ENCODE assay signal across 21 cellular contexts in the genomic region with DNA sequence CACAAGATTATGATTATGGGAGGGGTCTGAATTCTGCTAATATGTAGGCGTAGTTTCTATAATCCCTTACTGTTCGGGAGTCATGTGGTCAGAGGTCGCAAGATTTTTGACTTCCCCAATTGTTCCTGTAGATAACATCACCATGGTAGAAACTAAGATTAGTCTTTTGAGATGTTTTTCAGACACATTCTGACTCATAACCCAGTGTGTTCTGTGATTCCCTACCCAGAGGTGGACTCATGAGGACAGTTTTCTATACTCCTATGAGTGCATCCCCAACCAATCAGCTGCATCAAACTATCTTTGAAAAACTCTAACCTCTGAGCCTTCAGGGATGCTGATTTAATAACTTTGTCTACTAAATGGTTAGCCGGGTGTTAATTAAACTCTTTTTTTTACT.
A peak's percentile ranks its signal among the peaks of the same experiment; 100 is the strongest.
DNase-seq lines count a peak whose midpoint lies in the region; ATAC-seq and TF ChIP-seq lines count a peak whose summit lies in the region.
"Had no signal": no experiment of that assay in that cellular context is flagged by ENCODE, and none has a peak within 500 bp of the region (broad histone marks: within the 10 kb centered on the region; RNA-seq: fewer than 3 reads in every experiment).

No MANE protein-coding gene starts in this region.

- no peak for TF ChIP-seq CTCF in NB4 (IDR thresholded peaks at IDR 0.05; ENCODE audit: low read depth, low read length)
- TF ChIP-seq CTCF in retinal pigment epithelial cell (conservative IDR thresholded peaks at IDR 0.05; ENCODE audit: low read depth, low read length) = no peak

- TF ChIP-seq POLR2A in NB4 (IDR thresholded peaks at IDR 0.05; ENCODE audit: extremely low read depth, insufficient read length) = no peak

- no peak overlapping the region for H3K4me3 ChIP-seq in NB4 (ENCODE audit: low read depth, low read length)
- no peak overlapping the region for H3K4me3 ChIP-seq in retinal pigment epithelial cell (ENCODE audit: low read length)
- H3K4me3 ChIP-seq: prostate gland, skin epidermis, vagina had no signal

- DNase-seq in NB4 (ENCODE audit: low read depth) (peak; percentile 9), retinal pigment epithelial cell (ENCODE audit: low read depth) (peak; percentile 50), NCI-H187 treated with DMSO at 0.1 percent for 48 hours (lab: John Stamatoyannopoulos, UW) (no peak), NCI-H1694 treated with DMSO at 0.1 percent for 48 hours (lab: John Stamatoyannopoulos, UW) (no peak)
- DNase-seq: activated B cell treated with CpG ODN at 0.5 μM for 24 hours; activated CD4-positive, alpha-beta memory T cell treated with anti-CD3 and anti-CD28 coated beads, Interleukin-2, amount 10 ng/mL, durations not matched to agents 7 days and 5 days; activated T-cell treated with anti-CD3 and anti-CD28 coated beads, Interleukin-2, amount 50 U/mL, for 24 hours; AML-193; dermis blood vessel endothelial cell; erythroblast; NCI-H187; NCI-H446; SIG-M5; stimulated activated CD4-positive, alpha-beta T cell treated with anti-CD3 and anti-CD28 coated beads, Interleukin-2, amount 100 ng/mL, for 48 hours had no signal

- ATAC-seq in GM21360 (IDR thresholded peaks at IDR 0.05; ENCODE audit: unreplicated experiment) = peak; percentile 73
- ATAC-seq in HG03039 (IDR thresholded peaks at IDR 0.05; ENCODE audit: unreplicated experiment) = peak; percentile 76
- no peak for ATAC-seq in GM19452 (IDR thresholded peaks at IDR 0.05; ENCODE audit: unreplicated experiment)
- ATAC-seq: left lobe of liver had no signal

Comparison
In these comparisons a context has a peak if more than half of its experiments do, and no peak if none do; other contexts are left out.
1. DNase-seq: peak in NB4 (single experiment) and retinal pigment epithelial cell (single experiment); none in NCI-H187 treated with DMSO at 0.1 percent for 48 hours (single experiment) and NCI-H1694 treated with DMSO at 0.1 percent for 48 hours (single experiment).